1 cellular context compared by ENCODE assay signal in genomic region chr7:93836111-93836510, GRCh38.
TF ChIP-seq lines count a peak whose summit lies in the region.

No MANE protein-coding gene starts in this region.

TF ChIP-seq in A549, 52 proteins besides CTCF, POLR2A, EP300 and RAD21 (continued from another document):
- TF ChIP-seq REST (IDR thresholded peaks at IDR 0.05) (no peak), EHMT2 (IDR thresholded peaks at IDR 0.05; ENCODE audit: low read depth) (no peak), HOXB13 (CRISPR knock-in tag; IDR thresholded peaks at IDR 0.05; ENCODE audit: low read depth) (no peak), JUN (IDR thresholded peaks at IDR 0.05) (no peak), ZNF302 (CRISPR knock-in tag; IDR thresholded peaks at IDR 0.05) (no peak), HDAC2 (IDR thresholded peaks at IDR 0.05) (no peak), HOXA7 (CRISPR knock-in tag; IDR thresholded peaks at IDR 0.05) (no peak), ZFP36 (IDR thresholded peaks at IDR 0.05; ENCODE audit: borderline replicate concordance, partially characterized antibody) (no peak)
